Comparison of ENCODE assay signal across 8 cellular contexts in genomic region chr16:29961479-29962343, GRCh38. TPM values are rescaled to one million over a fixed set of nuclear protein-coding genes. Genes with fewer than 3 reads are reported as not detected.
DNase-seq lines count a peak whose midpoint lies in the region; ATAC-seq and TF ChIP-seq lines count a peak whose summit lies in the region.

TMEM219 (plus strand) TSS chr16:29962079; CDS start chr16:29963144, 1,065 bp downstream.

- peak; percentile 75 for ATAC-seq in GM21723 (IDR thresholded peaks at IDR 0.05; ENCODE audit: unreplicated experiment)
- peak; percentile 89 to 97 (median 90) for ATAC-seq in natural killer cell

- H3K9me3 ChIP-seq in KOPT-K1 (ENCODE audit: insufficient read depth, low read length, poor library complexity, severe bottlenecking): no peaks in the 10 kb centered on the region

- H3K4me3 Mint-ChIP-seq in natural killer cell: peak within 1 kb of the TSS; percentile 93

- H3K36me3 ChIP-seq in KOPT-K1 (ENCODE audit: insufficient read depth, low read length): no peaks in the 10 kb centered on the region

- intact Hi-C loops in natural killer cell (cut with micrococcal nuclease): loop anchor here (1.0 to 2.0 kb wide), 3 partner anchors 12 to 99 kb away; partner anchors contain the start of genes CDIPT, KCTD13 and TAOK2

- H3K9me3 Mint-ChIP-seq in natural killer cell: no peaks in the 10 kb centered on the region

- no peaks in the 10 kb centered on the region for H3K36me3 Mint-ChIP-seq in natural killer cell

- TF ChIP-seq CTCF in fibroblast of mammary gland (conservative IDR thresholded peaks at IDR 0.05; ENCODE audit: control insufficient read depth, insufficient read depth, low read depth, low read length) (peak; percentile 15), natural killer cell (IDR thresholded peaks at IDR 0.05) (peak; percentile 23)

- no peaks in the 10 kb centered on the region for H3K27me3 Mint-ChIP-seq in natural killer cell (ENCODE audit: low read depth in 2 of 2)

- peak within 1 kb of the TSS; percentile 75 for H3K4me3 ChIP-seq in fibroblast of mammary gland (ENCODE audit: control insufficient read depth, low read depth, low read length)

- peaks cover 11 to 17% of the 10 kb centered on the region in 2 donors for H3K4me1 Mint-ChIP-seq in natural killer cell

- H3K27ac ChIP-seq in KOPT-K1 (ENCODE audit: low read depth, low read length, poor library complexity, severe bottlenecking): peak within 1 kb of the TSS; percentile 76

- peak within 1 kb of the TSS; percentile 88 to 90 for H3K27ac Mint-ChIP-seq in natural killer cell

- DNase-seq in DMS53 (lab: John Stamatoyannopoulos, UW) (peak; percentile 89), RPMI8226 (peak; percentile 97), fibroblast of mammary gland (ENCODE audit: low read depth) (peak; percentile 71), natural killer cell (peak; percentile 96)
- peak; percentile 88 to 93 for DNase-seq in activated T-helper 1 cell treated with anti-CD3 and anti-CD28 coated beads, Interleukin-2, amount 50 U/mL, for 16 hours (ENCODE audit: low read depth in 1 of 2, low spot score in 1 of 2)
- peak; percentile 86 for DNase-seq in stimulated activated naive CD4-positive, alpha-beta T cell treated with Interleukin-2 at 50 U/mL for 16 hours (lab: John Stamatoyannopoulos, UW)

RNA-seq across cellular contexts. Expression of gene TMEM219, which starts in this region (rescaled TPM):
- 10 to 100 TPM; 50.2 to 69.5 (median 50.8) TPM for total RNA-seq in natural killer cell

Comparison
In these comparisons a context has a peak if more than half of its experiments do, and no peak if none do; other contexts are left out.
1. Peak in every context shown above with its lines: DNase-seq, ATAC-seq, H3K4me3 ChIP-seq and H3K27ac ChIP-seq.